ENCODE assay signal across 22 cellular contexts in genomic region chr19:30178721-30179402, GRCh38.
"Had no signal": no experiment of that assay in that cellular context is flagged by ENCODE, and none has a peak within 500 bp of the region (broad histone marks: within the 10 kb centered on the region; RNA-seq: fewer than 3 reads in every experiment).

No MANE protein-coding gene starts in this region.

- H3K4me3 Mint-ChIP-seq: activated CD4-positive, alpha-beta T cell treated with anti-CD3 and anti-CD28 coated beads for 36 hours; activated CD8-positive, alpha-beta T cell treated with anti-CD3 and anti-CD28 coated beads, Interleukin-2, amount 10 ng/mL, durations not matched to agents 7 days and 5 days; activated naive CD8-positive, alpha-beta T cell treated with anti-CD3 and anti-CD28 coated beads, Interleukin-2, amount 10 ng/mL, durations not matched to agents 7 days and 5 days had no signal

- H3K4me2 ChIP-seq: PC-9 had no signal

- H3K4me3 ChIP-seq: adrenal gland, breast epithelium, PC-9 had no signal

- H3K27ac ChIP-seq: adrenal gland, breast epithelium, PC-9, VCaP had no signal

- H3K36me3 ChIP-seq: adrenal gland, breast epithelium had no signal

- H3K27ac Mint-ChIP-seq: activated CD4-positive, alpha-beta T cell treated with anti-CD3 and anti-CD28 coated beads for 36 hours; activated CD8-positive, alpha-beta T cell treated with anti-CD3 and anti-CD28 coated beads, Interleukin-2, amount 10 ng/mL, durations not matched to agents 7 days and 5 days; activated naive CD8-positive, alpha-beta T cell treated with anti-CD3 and anti-CD28 coated beads, Interleukin-2, amount 10 ng/mL, durations not matched to agents 7 days and 5 days had no signal

- H3K36me3 Mint-ChIP-seq: activated naive CD8-positive, alpha-beta T cell treated with anti-CD3 and anti-CD28 coated beads, Interleukin-2, amount 10 ng/mL, durations not matched to agents 7 days and 5 days had no signal

- H3K27me3 ChIP-seq: adrenal gland had no signal

- H2AFZ ChIP-seq: PC-9 had no signal

- H3K4me1 Mint-ChIP-seq: activated CD4-positive, alpha-beta T cell treated with anti-CD3 and anti-CD28 coated beads for 36 hours; activated naive CD8-positive, alpha-beta T cell treated with anti-CD3 and anti-CD28 coated beads, Interleukin-2, amount 10 ng/mL, durations not matched to agents 7 days and 5 days had no signal

- ATAC-seq: activated CD4-positive, alpha-beta T cell treated with anti-CD3 and anti-CD28 coated beads for 36 hours; activated CD8-positive, alpha-beta T cell treated with anti-CD3 and anti-CD28 coated beads, Interleukin-2, amount 10 ng/mL, durations not matched to agents 7 days and 5 days had no signal

- H3K4me1 ChIP-seq: adrenal gland, breast epithelium had no signal

- DNase-seq: activated CD4-positive, alpha-beta T cell treated with anti-CD3 and anti-CD28 coated beads for 36 hours; activated CD4-positive, alpha-beta T cell treated with anti-CD3 and anti-CD28 coated beads, Interleukin-2, amount 50 U/mL, for 4 hours; activated CD8-positive, alpha-beta memory T cell treated with anti-CD3 and anti-CD28 coated beads, Interleukin-2, amount 50 U/mL, for 48 hours; activated CD8-positive, alpha-beta T cell treated with anti-CD3 and anti-CD28 coated beads, Interleukin-2, amount 10 ng/mL, durations not matched to agents 7 days and 5 days; activated naive CD4-positive, alpha-beta T cell treated with anti-CD3 and anti-CD28 coated beads, Interleukin-2, amount 50 U/mL, for 16 hours; activated naive CD8-positive, alpha-beta T cell treated with anti-CD3 and anti-CD28 coated beads, Interleukin-2, amount 10 ng/mL, durations not matched to agents 7 days and 5 days; activated T-cell treated with anti-CD3 and anti-CD28 coated beads, Interleukin-2, amount 50 U/mL, for 1 hour; adrenal gland; aorta; central memory CD4-positive, alpha-beta T cell; Kasumi-1; NCI-H1105 treated with DMSO at 0.1 percent for 48 hours; NCI-H1436 treated with DMSO at 0.1 percent for 48 hours; NCI-H187; NCI-H2081; NCI-H446; NCI-H524; PC-9; SIG-M5; T-helper 1 cell had no signal
